1 cellular context compared by ENCODE assay signal in the genomic region with DNA sequence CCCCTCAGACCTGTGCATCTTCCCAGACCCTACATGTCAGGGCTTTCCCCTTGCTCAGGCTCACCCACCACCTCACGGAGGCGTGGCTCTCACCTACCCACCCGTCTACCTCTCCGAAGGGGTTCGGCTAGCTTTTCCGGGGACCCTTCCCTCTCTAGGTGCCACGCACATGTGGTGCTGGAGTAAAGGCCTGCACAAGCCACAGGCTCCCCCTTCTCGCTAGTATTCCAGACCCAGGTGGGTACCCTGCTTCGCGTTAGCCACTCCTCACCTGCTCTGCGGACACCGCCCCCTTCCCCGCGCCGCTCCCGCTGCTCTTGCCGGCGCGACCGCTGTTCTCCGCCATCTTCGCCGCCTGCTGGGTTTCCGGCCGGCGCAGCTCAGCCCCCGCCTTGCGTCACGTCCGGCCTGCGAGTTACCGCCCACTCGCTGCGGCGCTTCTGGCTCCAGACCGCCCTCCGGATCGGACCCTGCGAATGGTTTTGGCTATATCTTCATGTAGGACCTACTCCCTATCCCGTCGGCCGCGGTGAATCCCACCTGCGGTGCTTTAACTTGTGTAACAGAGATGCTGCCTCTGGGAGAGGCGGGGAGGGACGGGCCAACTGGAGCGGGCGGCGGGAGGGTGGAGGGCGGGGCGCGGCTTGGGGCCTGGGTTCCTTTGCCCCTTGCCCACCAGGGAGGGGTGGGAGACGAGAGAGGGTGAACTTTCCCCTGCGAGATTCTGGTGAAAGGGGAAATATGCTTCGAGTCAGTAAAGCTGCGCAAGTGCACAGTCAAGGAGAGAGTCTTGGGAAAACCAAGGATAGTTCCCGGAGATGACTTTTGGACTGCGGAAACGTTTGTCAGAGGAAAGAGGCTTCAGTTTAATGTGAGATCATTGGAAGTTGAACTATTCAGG.
TF ChIP-seq lines count a peak whose summit lies in the region.

A gene with protein sequence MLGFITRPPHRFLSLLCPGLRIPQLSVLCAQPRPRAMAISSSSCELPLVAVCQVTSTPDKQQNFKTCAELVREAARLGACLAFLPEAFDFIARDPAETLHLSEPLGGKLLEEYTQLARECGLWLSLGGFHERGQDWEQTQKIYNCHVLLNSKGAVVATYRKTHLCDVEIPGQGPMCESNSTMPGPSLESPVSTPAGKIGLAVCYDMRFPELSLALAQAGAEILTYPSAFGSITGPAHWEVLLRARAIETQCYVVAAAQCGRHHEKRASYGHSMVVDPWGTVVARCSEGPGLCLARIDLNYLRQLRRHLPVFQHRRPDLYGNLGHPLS (plus strand): TSS at position 425 of the 901 bp plus-strand sequence. CDS start 72 bp downstream, at position 497.
A gene with protein sequence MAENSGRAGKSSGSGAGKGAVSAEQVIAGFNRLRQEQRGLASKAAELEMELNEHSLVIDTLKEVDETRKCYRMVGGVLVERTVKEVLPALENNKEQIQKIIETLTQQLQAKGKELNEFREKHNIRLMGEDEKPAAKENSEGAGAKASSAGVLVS (minus strand): TSS at position 357 of the 901 bp plus-strand sequence. CDS start 11 bp downstream, at position 346.

TF ChIP-seq in GM23338, 12 proteins besides CTCF, POLR2A, EP300 and RAD21 (continued from another document):
- TF ChIP-seq, protein P1, sequence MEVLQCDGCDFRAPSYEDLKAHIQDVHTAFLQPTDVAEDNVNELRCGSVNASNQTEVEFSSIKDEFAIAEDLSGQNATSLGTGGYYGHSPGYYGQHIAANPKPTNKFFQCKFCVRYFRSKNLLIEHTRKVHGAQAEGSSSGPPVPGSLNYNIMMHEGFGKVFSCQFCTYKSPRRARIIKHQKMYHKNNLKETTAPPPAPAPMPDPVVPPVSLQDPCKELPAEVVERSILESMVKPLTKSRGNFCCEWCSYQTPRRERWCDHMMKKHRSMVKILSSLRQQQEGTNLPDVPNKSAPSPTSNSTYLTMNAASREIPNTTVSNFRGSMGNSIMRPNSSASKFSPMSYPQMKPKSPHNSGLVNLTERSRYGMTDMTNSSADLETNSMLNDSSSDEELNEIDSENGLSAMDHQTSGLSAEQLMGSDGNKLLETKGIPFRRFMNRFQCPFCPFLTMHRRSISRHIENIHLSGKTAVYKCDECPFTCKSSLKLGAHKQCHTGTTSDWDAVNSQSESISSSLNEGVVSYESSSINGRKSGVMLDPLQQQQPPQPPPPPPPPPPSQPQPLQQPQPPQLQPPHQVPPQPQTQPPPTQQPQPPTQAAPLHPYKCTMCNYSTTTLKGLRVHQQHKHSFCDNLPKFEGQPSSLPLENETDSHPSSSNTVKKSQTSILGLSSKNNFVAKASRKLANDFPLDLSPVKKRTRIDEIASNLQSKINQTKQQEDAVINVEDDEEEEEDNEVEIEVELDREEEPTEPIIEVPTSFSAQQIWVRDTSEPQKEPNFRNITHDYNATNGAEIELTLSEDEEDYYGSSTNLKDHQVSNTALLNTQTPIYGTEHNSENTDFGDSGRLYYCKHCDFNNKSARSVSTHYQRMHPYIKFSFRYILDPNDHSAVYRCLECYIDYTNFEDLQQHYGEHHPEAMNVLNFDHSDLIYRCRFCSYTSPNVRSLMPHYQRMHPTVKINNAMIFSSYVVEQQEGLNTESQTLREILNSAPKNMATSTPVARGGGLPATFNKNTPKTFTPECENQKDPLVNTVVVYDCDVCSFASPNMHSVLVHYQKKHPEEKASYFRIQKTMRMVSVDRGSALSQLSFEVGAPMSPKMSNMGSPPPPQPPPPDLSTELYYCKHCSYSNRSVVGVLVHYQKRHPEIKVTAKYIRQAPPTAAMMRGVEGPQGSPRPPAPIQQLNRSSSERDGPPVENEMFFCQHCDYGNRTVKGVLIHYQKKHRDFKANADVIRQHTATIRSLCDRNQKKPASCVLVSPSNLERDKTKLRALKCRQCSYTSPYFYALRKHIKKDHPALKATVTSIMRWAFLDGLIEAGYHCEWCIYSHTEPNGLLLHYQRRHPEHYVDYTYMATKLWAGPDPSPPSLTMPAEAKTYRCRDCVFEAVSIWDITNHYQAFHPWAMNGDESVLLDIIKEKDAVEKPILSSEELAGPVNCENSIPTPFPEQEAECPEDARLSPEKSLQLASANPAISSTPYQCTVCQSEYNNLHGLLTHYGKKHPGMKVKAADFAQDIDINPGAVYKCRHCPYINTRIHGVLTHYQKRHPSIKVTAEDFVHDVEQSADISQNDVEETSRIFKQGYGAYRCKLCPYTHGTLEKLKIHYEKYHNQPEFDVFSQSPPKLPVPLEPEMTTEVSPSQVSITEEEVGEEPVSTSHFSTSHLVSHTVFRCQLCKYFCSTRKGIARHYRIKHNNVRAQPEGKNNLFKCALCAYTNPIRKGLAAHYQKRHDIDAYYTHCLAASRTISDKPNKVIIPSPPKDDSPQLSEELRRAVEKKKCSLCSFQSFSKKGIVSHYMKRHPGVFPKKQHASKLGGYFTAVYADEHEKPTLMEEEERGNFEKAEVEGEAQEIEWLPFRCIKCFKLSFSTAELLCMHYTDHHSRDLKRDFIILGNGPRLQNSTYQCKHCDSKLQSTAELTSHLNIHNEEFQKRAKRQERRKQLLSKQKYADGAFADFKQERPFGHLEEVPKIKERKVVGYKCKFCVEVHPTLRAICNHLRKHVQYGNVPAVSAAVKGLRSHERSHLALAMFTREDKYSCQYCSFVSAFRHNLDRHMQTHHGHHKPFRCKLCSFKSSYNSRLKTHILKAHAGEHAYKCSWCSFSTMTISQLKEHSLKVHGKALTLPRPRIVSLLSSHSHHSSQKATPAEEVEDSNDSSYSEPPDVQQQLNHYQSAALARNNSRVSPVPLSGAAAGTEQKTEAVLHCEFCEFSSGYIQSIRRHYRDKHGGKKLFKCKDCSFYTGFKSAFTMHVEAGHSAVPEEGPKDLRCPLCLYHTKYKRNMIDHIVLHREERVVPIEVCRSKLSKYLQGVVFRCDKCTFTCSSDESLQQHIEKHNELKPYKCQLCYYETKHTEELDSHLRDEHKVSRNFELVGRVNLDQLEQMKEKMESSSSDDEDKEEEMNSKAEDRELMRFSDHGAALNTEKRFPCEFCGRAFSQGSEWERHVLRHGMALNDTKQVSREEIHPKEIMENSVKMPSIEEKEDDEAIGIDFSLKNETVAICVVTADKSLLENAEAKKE (CRISPR knock-in tag; IDR thresholded peaks at IDR 0.05) = no peak
- TF ChIP-seq, protein P2, sequence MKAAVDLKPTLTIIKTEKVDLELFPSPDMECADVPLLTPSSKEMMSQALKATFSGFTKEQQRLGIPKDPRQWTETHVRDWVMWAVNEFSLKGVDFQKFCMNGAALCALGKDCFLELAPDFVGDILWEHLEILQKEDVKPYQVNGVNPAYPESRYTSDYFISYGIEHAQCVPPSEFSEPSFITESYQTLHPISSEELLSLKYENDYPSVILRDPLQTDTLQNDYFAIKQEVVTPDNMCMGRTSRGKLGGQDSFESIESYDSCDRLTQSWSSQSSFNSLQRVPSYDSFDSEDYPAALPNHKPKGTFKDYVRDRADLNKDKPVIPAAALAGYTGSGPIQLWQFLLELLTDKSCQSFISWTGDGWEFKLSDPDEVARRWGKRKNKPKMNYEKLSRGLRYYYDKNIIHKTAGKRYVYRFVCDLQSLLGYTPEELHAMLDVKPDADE (IDR thresholded peaks at IDR 0.05) = peak; percentile 77
